In genomic region chr2:111665551-111666116, GRCh38 we compare ENCODE assay signal across 21 cellular contexts.
"Had no signal": no experiment of that assay in that cellular context is flagged by ENCODE, and none has a peak within 500 bp of the region (broad histone marks: within the 10 kb centered on the region; RNA-seq: fewer than 3 reads in every experiment).

No MANE protein-coding gene starts in this region.

- H3K9me3 Mint-ChIP-seq: activated naive CD4-positive, alpha-beta T cell treated with anti-CD3 and anti-CD28 coated beads for 36 hours; activated T-helper 2 cell treated with anti-CD3 and anti-CD28 coated beads, Interferon-gamma antibody, Interleukin-2, Interleukin-4, amounts not matched to agents 10 μg/mL and 5 μg/mL and 100 μg/mL, durations not matched to agents 14 hours and 24 hours and 36 hours; stimulated activated naive CD8-positive, alpha-beta T cell treated with anti-CD3 and anti-CD28 coated beads, Interleukin-15, Interleukin-2, amounts not matched to agents 100 ng/mL and 50 ng/mL, for 24 hours; T-helper 2 cell treated with Interferon-gamma antibody and Interleukin-4, amounts not matched to agents 5 μg/mL and 100 μg/mL, for 36 hours had no signal

- H3K27ac Mint-ChIP-seq: activated CD8-positive, alpha-beta memory T cell treated with anti-CD3 and anti-CD28 coated beads, Interleukin-2, amount 10 ng/mL, durations not matched to agents 7 days and 5 days; activated naive CD4-positive, alpha-beta T cell treated with anti-CD3 and anti-CD28 coated beads for 36 hours; activated T-helper 2 cell treated with anti-CD3 and anti-CD28 coated beads, Interferon-gamma antibody, Interleukin-2, Interleukin-4, amounts not matched to agents 10 μg/mL and 5 μg/mL and 100 μg/mL, durations not matched to agents 14 hours and 24 hours and 36 hours; stimulated activated naive CD8-positive, alpha-beta T cell treated with anti-CD3 and anti-CD28 coated beads, Interleukin-15, Interleukin-2, amounts not matched to agents 100 ng/mL and 50 ng/mL, for 24 hours; T-helper 2 cell treated with Interferon-gamma antibody and Interleukin-4, amounts not matched to agents 5 μg/mL and 100 μg/mL, for 36 hours; type B pancreatic cell had no signal

- H3K27me3 ChIP-seq: ascending aorta, foreskin keratinocyte, right lobe of liver had no signal

- H3K4me3 Mint-ChIP-seq: activated CD8-positive, alpha-beta memory T cell treated with anti-CD3 and anti-CD28 coated beads, Interleukin-2, amount 10 ng/mL, durations not matched to agents 7 days and 5 days; activated naive CD4-positive, alpha-beta T cell treated with anti-CD3 and anti-CD28 coated beads for 36 hours; stimulated activated naive CD8-positive, alpha-beta T cell treated with anti-CD3 and anti-CD28 coated beads, Interleukin-15, Interleukin-2, amounts not matched to agents 100 ng/mL and 50 ng/mL, for 24 hours; T-helper 2 cell treated with Interferon-gamma antibody and Interleukin-4, amounts not matched to agents 5 μg/mL and 100 μg/mL, for 36 hours; type B pancreatic cell had no signal

- H3K36me3 ChIP-seq: ascending aorta, right lobe of liver had no signal

- H3K4me3 ChIP-seq: ascending aorta, psoas muscle, right lobe of liver had no signal

- ATAC-seq: activated CD8-positive, alpha-beta memory T cell treated with anti-CD3 and anti-CD28 coated beads, Interleukin-2, amount 10 ng/mL, durations not matched to agents 7 days and 5 days; foreskin keratinocyte; left ventricle myocardium superior; psoas muscle; right lobe of liver had no signal

- H3K4me1 ChIP-seq: ascending aorta, psoas muscle, right lobe of liver had no signal

- H3K27me3 Mint-ChIP-seq: type B pancreatic cell had no signal

- DNase-seq: activated CD4-positive, alpha-beta T cell treated with anti-CD3 and anti-CD28 coated beads for 1 hour; activated CD4-positive, alpha-beta T cell treated with anti-CD3 and anti-CD28 coated beads, Interleukin-2, amount 50 U/mL, for 4 hours; activated CD8-positive, alpha-beta memory T cell treated with anti-CD3 and anti-CD28 coated beads, Interleukin-2, amount 10 ng/mL, durations not matched to agents 7 days and 5 days; activated naive CD4-positive, alpha-beta T cell treated with anti-CD3 and anti-CD28 coated beads for 36 hours; activated T-cell treated with anti-CD3 and anti-CD28 coated beads, Interleukin-2, amount 50 U/mL, for 1 hour; effector CD4-positive, alpha-beta T cell; foreskin keratinocyte; glutamatergic neuron; hypothalamus; left ventricle myocardium superior; psoas muscle had no signal

- FAIRE-seq: bronchial epithelial cell, colon, endothelial cell of umbilical vein had no signal

- H3K27ac ChIP-seq: ascending aorta, foreskin keratinocyte, psoas muscle, right lobe of liver, VCaP had no signal

- H3K36me3 Mint-ChIP-seq: activated CD8-positive, alpha-beta memory T cell treated with anti-CD3 and anti-CD28 coated beads, Interleukin-2, amount 10 ng/mL, durations not matched to agents 7 days and 5 days; type B pancreatic cell had no signal
